8 cellular contexts compared by ENCODE assay signal in genomic region chr5:34007116-34007674, GRCh38. TPM values are rescaled to one million over a fixed set of nuclear protein-coding genes. Genes with fewer than 3 reads are reported as not detected.
DNase-seq lines count a peak whose midpoint lies in the region; ATAC-seq and TF ChIP-seq lines count a peak whose summit lies in the region.

No MANE protein-coding gene starts in this region.

- peak overlapping the region; percentile 98 for H3K4me2 ChIP-seq in skeletal muscle satellite cell (ENCODE audit: low read length)

- no peak for ATAC-seq in GM21723 (IDR thresholded peaks at IDR 0.05; ENCODE audit: unreplicated experiment)

- H3K27me3 ChIP-seq in HL-60 (ENCODE audit: insufficient read depth, poor library complexity, severe bottlenecking) (no peaks in the 10 kb centered on the region), iPS-18a (ENCODE audit: control insufficient read depth, insufficient read depth, low read length) (no peaks in the 10 kb centered on the region), skeletal muscle satellite cell (ENCODE audit: control insufficient read depth, insufficient read depth, low read length) (no peaks in the 10 kb centered on the region)

- no peaks in the 10 kb centered on the region for H3K9me3 ChIP-seq in iPS-18a (ENCODE audit: control insufficient read depth, low read depth, low read length)
- H3K9me3 ChIP-seq in skeletal muscle satellite cell (replicated peaks; ENCODE audit: low read length), result no peaks in the 10 kb centered on the region

- TF ChIP-seq CTCF in HL-60 (IDR thresholded peaks at IDR 0.05; ENCODE audit: insufficient read depth, low read length), result no peak

- DNase-seq in Ammon's horn (ENCODE audit: low spot score) (peak; percentile 40), HL-60 (ENCODE audit: low read depth in 1 of 2, low spot score in 1 of 2) (no peak), epidermal melanocyte (ENCODE audit: insufficient read length, low spot score) (no peak), cortex of kidney (lab: John Stamatoyannopoulos, UW) (no peak)

- peak overlapping the region; percentile 76 for H3K4me3 ChIP-seq in HL-60 (replicated peaks; ENCODE audit: insufficient read depth, low read length)
- H3K4me3 ChIP-seq in iPS-18a (ENCODE audit: low read length), result peak overlapping the region; percentile 77
- peak overlapping the region; percentile 96 for H3K4me3 ChIP-seq in skeletal muscle satellite cell (ENCODE audit: low read length)

- peaks cover 12% of the 10 kb centered on the region for H3K4me1 ChIP-seq in iPS-18a (ENCODE audit: control insufficient read depth, low read depth, low read length)
- H3K4me1 ChIP-seq in skeletal muscle satellite cell (ENCODE audit: control insufficient read depth, insufficient read depth, low read length), result peaks cover 23% of the 10 kb centered on the region

- peak overlapping the region; percentile 98 for H3K27ac ChIP-seq in HL-60 (replicated peaks)
- H3K27ac ChIP-seq in angular gyrus (ENCODE audit: low read depth, low read length), result peak overlapping the region; percentile 100
- H3K27ac ChIP-seq in iPS-18a (ENCODE audit: low read length), result peak overlapping the region; percentile 87

- H3K9ac ChIP-seq in iPS-18a (ENCODE audit: low read length) (peak overlapping the region; percentile 80), skeletal muscle satellite cell (ENCODE audit: low read depth, low read length) (peak overlapping the region; percentile 91)

- H3K36me3 ChIP-seq in iPS-18a (ENCODE audit: control insufficient read depth, low read depth, low read length) (peaks cover 5% of the 10 kb centered on the region), skeletal muscle satellite cell (ENCODE audit: insufficient read depth, low read length) (peaks cover 20% of the 10 kb centered on the region)

RNA-seq across cellular contexts. Expression of gene AMACR, which starts 0.7 kb away (rescaled TPM):
- 4.6 and 6.8 TPM in 2 replicates for total RNA-seq in skeletal muscle satellite cell (2012; rRNA removed)

RNA-seq across cellular contexts. Expression of gene SLC45A2, which starts 22.7 kb away (rescaled TPM):
- total RNA-seq in skeletal muscle satellite cell (2012; rRNA removed), result not detected in 2 replicates

RNA-seq across cellular contexts. Expression of gene C1QTNF3, which starts 35.8 kb away (rescaled TPM):
- 0.25 TPM in 1 of 2 replicates, not detected in the other for total RNA-seq in skeletal muscle satellite cell (2012; rRNA removed)
